ENCODE assay signal across 25 cellular contexts in genomic region chr9:80351612-80352011, GRCh38.
"Had no signal": no experiment of that assay in that cellular context is flagged by ENCODE, and none has a peak within 500 bp of the region (broad histone marks: within the 10 kb centered on the region; RNA-seq: fewer than 3 reads in every experiment).

No MANE protein-coding gene starts in this region.

- ATAC-seq: naive thymus-derived CD8-positive, alpha-beta T cell; natural killer cell treated with Interleukin-12 subunit alpha and Interleukin-12 subunit beta and Interleukin-15 and Interleukin-18, amount 100 ng/mL, for 72 hours; psoas muscle; right cardiac atrium; sciatic nerve; stimulated activated memory B cell treated with anti-CD40 and anti-IgM and Interleukin-4, amounts not matched to agents 10 μg/mL and 1 μg/mL and 100 μg/mL, for 72 hours; stimulated activated naive CD8-positive, alpha-beta T cell treated with anti-CD3 and anti-CD28 coated beads, Interleukin-15, amount 100 ng/mL, for 72 hours; stimulated activated naive CD8-positive, alpha-beta T cell treated with anti-CD3 and anti-CD28 coated beads, Interleukin-15, Interleukin-2, amounts not matched to agents 100 U/mL and 50 U/mL, for 24 hours; upper lobe of right lung had no signal

- DNase-seq: naive thymus-derived CD8-positive, alpha-beta T cell; nephron progenitor cell; nucleus accumbens; ovary; posterior cingulate gyrus; psoas muscle; right cardiac atrium; spleen; stimulated activated CD4-positive, alpha-beta T cell treated with anti-CD3 and anti-CD28 coated beads, Interleukin-12 subunit alpha, Interleukin-12 subunit beta, amount 100 ng/mL, for 4 hours; stimulated activated CD4-positive, alpha-beta T cell treated with anti-CD3 and anti-CD28 coated beads, Interleukin-1b, Interleukin-23, amount 100 ng/mL, for 48 hours; stimulated activated CD4-positive, alpha-beta T cell treated with anti-CD3 and anti-CD28 coated beads, Interleukin-4, amount 100 ng/mL, for 1 hour; stimulated activated CD4-positive, alpha-beta T cell treated with anti-CD3 and anti-CD28 coated beads, Interleukin-4, amount 100 ng/mL, for 4 hours; stimulated activated CD8-positive, alpha-beta memory T cell treated with anti-CD3 and anti-CD28 coated beads, Interleukin-4, amount 100 ng/mL, for 48 hours; stimulated activated naive CD4-positive, alpha-beta T cell; stimulated activated naive CD8-positive, alpha-beta T cell treated with anti-CD3 and anti-CD28 coated beads, Interleukin-15, amount 100 ng/mL, for 72 hours; stimulated activated naive CD8-positive, alpha-beta T cell treated with anti-CD3 and anti-CD28 coated beads, Interleukin-15, Interleukin-2, amounts not matched to agents 100 U/mL and 50 U/mL, for 24 hours; substantia nigra; testis; tibial artery; transverse colon; upper lobe of right lung; uterus had no signal
